Comparison of ENCODE assay signal across 19 cellular contexts in genomic region chr16:64313726-64314125, GRCh38.
"Had no signal": no experiment of that assay in that cellular context is flagged by ENCODE, and none has a peak within 500 bp of the region (broad histone marks: within the 10 kb centered on the region; RNA-seq: fewer than 3 reads in every experiment).

No MANE protein-coding gene starts in this region.

- H3K27ac ChIP-seq: left ventricle myocardium inferior, ovary, right atrium auricular region, right lobe of liver, stomach, testis, thyroid gland, uterus had no signal

- H3K9me3 ChIP-seq: ovary, right lobe of liver, testis, thyroid gland, uterus had no signal

- H3K4me2 ChIP-seq: smooth muscle cell had no signal

- H3K4me1 ChIP-seq: left ventricle myocardium inferior, right atrium auricular region, right lobe of liver, stomach, thyroid gland, uterus had no signal

- ATAC-seq: natural killer cell; right lobe of liver; stimulated activated naive B cell treated with anti-CD40 and anti-IgM and Interleukin-4, amounts not matched to agents 10 μg/mL and 1 μg/mL and 100 μg/mL, for 72 hours; stimulated activated naive CD8-positive, alpha-beta T cell treated with anti-CD3 and anti-CD28 coated beads, Interleukin-15, Interleukin-2, amounts not matched to agents 100 U/mL and 50 U/mL, for 24 hours had no signal

- DNase-seq: islet precursor cell; left ventricle myocardium inferior; mesendoderm; naive B cell; natural killer cell; nephron progenitor cell; ovary; right lobe of liver; stimulated activated CD4-positive, alpha-beta T cell treated with anti-CD3 and anti-CD28 coated beads, Interleukin-2, amount 100 ng/mL, for 24 hours; stimulated activated CD4-positive, alpha-beta T cell treated with anti-CD3 and anti-CD28 coated beads, Interleukin-4, amount 100 ng/mL, for 1 hour; stimulated activated naive B cell treated with anti-CD40 and anti-IgM and Interleukin-4, amounts not matched to agents 10 μg/mL and 1 μg/mL and 100 μg/mL, for 72 hours; stimulated activated naive CD8-positive, alpha-beta T cell treated with anti-CD3 and anti-CD28 coated beads, Interleukin-15, Interleukin-2, amounts not matched to agents 100 U/mL and 50 U/mL, for 24 hours; stomach; testis; thyroid gland; uterus had no signal

- H3K36me3 ChIP-seq: left ventricle myocardium inferior, ovary, right atrium auricular region, right lobe of liver, stomach, thyroid gland, uterus had no signal

- H3K4me3 ChIP-seq: left ventricle myocardium inferior, lung, ovary, right atrium auricular region, right lobe of liver, smooth muscle cell, stomach, testis, thyroid gland, uterus had no signal

- H3K27me3 ChIP-seq: ovary, right atrium auricular region, right lobe of liver, stomach, testis, thyroid gland, uterus had no signal
